Comparison of ENCODE assay signal across 9 cellular contexts in the genomic region with DNA sequence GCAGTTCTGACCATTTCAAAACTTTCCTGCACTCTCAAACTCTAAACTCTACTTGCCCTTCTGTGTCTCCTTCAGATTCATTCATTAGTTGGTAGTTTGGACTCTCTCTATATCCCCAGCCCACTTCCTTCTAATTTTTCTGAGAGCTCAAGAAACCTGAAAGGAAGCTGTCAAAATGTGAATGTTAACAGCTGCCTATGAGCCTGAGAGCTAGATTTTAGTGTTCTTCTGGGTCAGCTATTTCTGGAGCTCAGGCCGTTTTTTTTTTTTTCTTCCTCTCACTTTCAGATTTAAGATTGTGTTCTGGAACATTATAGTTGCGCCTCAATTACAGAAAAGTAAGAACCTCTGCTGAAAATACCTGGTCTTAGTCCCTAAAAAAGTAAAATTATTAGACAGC.
A peak's percentile ranks its signal among the peaks of the same experiment; 100 is the strongest.
DNase-seq lines count a peak whose midpoint lies in the region; ATAC-seq, FAIRE-seq and TF ChIP-seq lines count a peak whose summit lies in the region.
"Had no signal": no experiment of that assay in that cellular context is flagged by ENCODE, and none has a peak within 500 bp of the region (broad histone marks: within the 10 kb centered on the region; RNA-seq: fewer than 3 reads in every experiment).

No MANE protein-coding gene starts in this region.

- peaks cover 57% of the 10 kb centered on the region for H3K4me1 Mint-ChIP-seq in central memory CD8-positive, alpha-beta T cell
- H3K4me1 Mint-ChIP-seq in type B pancreatic cell (ENCODE audit: unreplicated experiment), result peaks cover 41% of the 10 kb centered on the region

- FAIRE-seq in HTR-8/SVneo (lab: Jason Lieb, UNC), result no peak

- peak overlapping the region; percentile 72 for H3K27ac Mint-ChIP-seq in central memory CD8-positive, alpha-beta T cell (ENCODE audit: low read depth)
- H3K27ac Mint-ChIP-seq in type B pancreatic cell, result peak overlapping the region; percentile 7
- H3K27ac Mint-ChIP-seq: activated naive CD8-positive, alpha-beta T cell treated with anti-CD3 and anti-CD28 coated beads for 36 hours had no signal

- TF ChIP-seq CTCF in type B pancreatic cell (conservative IDR thresholded peaks at IDR 0.05), result no peak

- H3K9me3 Mint-ChIP-seq in central memory CD8-positive, alpha-beta T cell, result no peaks in the 10 kb centered on the region
- H3K9me3 Mint-ChIP-seq in type B pancreatic cell, result no peaks in the 10 kb centered on the region
- H3K9me3 Mint-ChIP-seq: activated naive CD8-positive, alpha-beta T cell treated with anti-CD3 and anti-CD28 coated beads for 36 hours had no signal

- no peaks in the 10 kb centered on the region for H3K27me3 Mint-ChIP-seq in central memory CD8-positive, alpha-beta T cell
- no peaks in the 10 kb centered on the region for H3K27me3 Mint-ChIP-seq in type B pancreatic cell
- H3K27me3 Mint-ChIP-seq: activated naive CD8-positive, alpha-beta T cell treated with anti-CD3 and anti-CD28 coated beads for 36 hours had no signal

- H3K36me3 Mint-ChIP-seq in central memory CD8-positive, alpha-beta T cell (ENCODE audit: insufficient read depth), result peaks cover 28% of the 10 kb centered on the region
- H3K36me3 Mint-ChIP-seq in type B pancreatic cell, result peaks cover 39% of the 10 kb centered on the region

- peak; percentile 53 for ATAC-seq in Right ventricle myocardium superior (ENCODE audit: poor library complexity)
- no peak for ATAC-seq in Right ventricle myocardium inferior
- ATAC-seq in HG03025 (IDR thresholded peaks at IDR 0.05; ENCODE audit: low FRiP score, unreplicated experiment), result peak; percentile 85
- ATAC-seq in central memory CD8-positive, alpha-beta T cell (replicated peaks; ENCODE audit: extremely low read depth, poor library complexity, severe bottlenecking), result no peak

- intact Hi-C loops in Right ventricle myocardium superior (cut with DNase I) (no loop called here), Right ventricle myocardium inferior (cut with DNase I) (no loop called here)

- no peak for DNase-seq in Right ventricle myocardium superior
- no peak for DNase-seq in Right ventricle myocardium inferior (ENCODE audit: missing footprints)
- DNase-seq in central memory CD8-positive, alpha-beta T cell (ENCODE audit: low spot score in 2 of 2), result no peak
- DNase-seq in type B pancreatic cell (ENCODE audit: extremely low spot score, unreplicated experiment), result no peak
- no peak for DNase-seq in HTR-8/SVneo (ENCODE audit: insufficient read length, low spot score)
- no peak for DNase-seq in H4 (ENCODE audit: low spot score)
- DNase-seq in NCI-H128 (lab: John Stamatoyannopoulos, UW; ENCODE audit: unreplicated experiment), result no peak
- DNase-seq: activated naive CD8-positive, alpha-beta T cell treated with anti-CD3 and anti-CD28 coated beads for 36 hours had no signal

- no peak overlapping the region for H3K4me3 Mint-ChIP-seq in central memory CD8-positive, alpha-beta T cell
- H3K4me3 Mint-ChIP-seq in type B pancreatic cell, result no peak overlapping the region
- H3K4me3 Mint-ChIP-seq: activated naive CD8-positive, alpha-beta T cell treated with anti-CD3 and anti-CD28 coated beads for 36 hours had no signal

Comparison
In these comparisons a context has a peak if more than half of its experiments do, and no peak if none do; other contexts are left out.
1. ATAC-seq: peak in Right ventricle myocardium superior (single experiment) and HG03025 (single experiment); none in Right ventricle myocardium inferior (single experiment) and central memory CD8-positive, alpha-beta T cell (single experiment).